In genomic region chr4:186191266-186192067, GRCh38 we compare ENCODE assay signal across 8 cellular contexts. TPM values are rescaled to one million over a fixed set of nuclear protein-coding genes. Genes with fewer than 3 reads are reported as not detected.
DNase-seq lines count a peak whose midpoint lies in the region; ATAC-seq and TF ChIP-seq lines count a peak whose summit lies in the region.

Gene CYP4V2, plus strand, starts transcription at chr4:186191567. Its CDS starts 257 bp downstream, at chr4:186191824.

- no peaks in the 10 kb centered on the region for H3K9me3 Mint-ChIP-seq in activated naive CD8-positive, alpha-beta T cell treated with anti-CD3 and anti-CD28 coated beads for 36 hours

- peak; percentile 88 for ATAC-seq in GM21515 (IDR thresholded peaks at IDR 0.05; ENCODE audit: unreplicated experiment)

- no peaks in the 10 kb centered on the region for H3K9me3 ChIP-seq in HUES64 (ENCODE audit: insufficient read depth, low read depth, low read length)
- no peaks in the 10 kb centered on the region for H3K9me3 ChIP-seq in cardiac muscle cell (ENCODE audit: low read depth)
- no peaks in the 10 kb centered on the region for H3K9me3 ChIP-seq in trophoblast cell (ENCODE audit: insufficient read depth, low read depth, low read length)
- H3K9me3 ChIP-seq in transverse colon, result no peaks in the 10 kb centered on the region

- no peak within 1 kb of the TSS for H2AK5ac ChIP-seq in trophoblast cell (ENCODE audit: low read length)

- peak within 1 kb of the TSS; percentile 97 for H2AFZ ChIP-seq in trophoblast cell (ENCODE audit: insufficient read depth, low read length, poor library complexity)

- H3K4me3 Mint-ChIP-seq in activated naive CD8-positive, alpha-beta T cell treated with anti-CD3 and anti-CD28 coated beads for 36 hours, result peak within 1 kb of the TSS; percentile 94

- H3K79me2 ChIP-seq in trophoblast cell (ENCODE audit: control insufficient read depth, insufficient read depth, low read length, poor library complexity), result peaks cover 3% of the 10 kb centered on the region

- H3K4me1 ChIP-seq in HUES64 (ENCODE audit: insufficient read depth, low read length) (peaks cover 22% of the 10 kb centered on the region), cardiac muscle cell (ENCODE audit: low read depth) (peaks cover 10% of the 10 kb centered on the region), trophoblast cell (ENCODE audit: control insufficient read depth in 1 of 2, insufficient read depth in 2 of 2, low read length in 2 of 2) (no peaks in the 10 kb centered on the region), transverse colon (peaks cover 11 to 37% (median 27%) of the 10 kb centered on the region in 4 donors)

- peak within 1 kb of the TSS; percentile 92 for H3K27ac Mint-ChIP-seq in activated naive CD8-positive, alpha-beta T cell treated with anti-CD3 and anti-CD28 coated beads for 36 hours

- peak within 1 kb of the TSS; percentile 86 for H3K4me2 ChIP-seq in trophoblast cell (ENCODE audit: low read length)

- H3K14ac ChIP-seq in trophoblast cell (ENCODE audit: low read length), result peak within 1 kb of the TSS; percentile 82

- H2BK5ac ChIP-seq in trophoblast cell (ENCODE audit: low read depth, low read length, poor library complexity), result peak within 1 kb of the TSS; percentile 1

- H3K9ac ChIP-seq in HUES64 (ENCODE audit: low read depth, low read length) (peak within 1 kb of the TSS; percentile 82), trophoblast cell (ENCODE audit: low read length) (peak within 1 kb of the TSS; percentile 71)

- H3K4ac ChIP-seq in trophoblast cell (ENCODE audit: low read depth, low read length), result peak within 1 kb of the TSS; percentile 24

- no peak within 1 kb of the TSS for H3K23ac ChIP-seq in trophoblast cell (ENCODE audit: low read length)

- TF ChIP-seq EP300 in transverse colon (IDR thresholded peaks at IDR 0.05; ENCODE audit: low read depth), result no peak

- H2BK120ac ChIP-seq in trophoblast cell (ENCODE audit: insufficient read depth, low read length, poor library complexity), result peak within 1 kb of the TSS; percentile 68

- H3K4me1 Mint-ChIP-seq in activated naive CD8-positive, alpha-beta T cell treated with anti-CD3 and anti-CD28 coated beads for 36 hours, result peaks cover 28% of the 10 kb centered on the region

- H3K4me3 ChIP-seq in HUES64 (ENCODE audit: low read length) (peak within 1 kb of the TSS; percentile 78), cardiac muscle cell (peak within 1 kb of the TSS; percentile 81), trophoblast cell (ENCODE audit: low read depth, low read length) (peak within 1 kb of the TSS; percentile 86), transverse colon (peak within 1 kb of the TSS; percentile 44 to 93 (median 68))

- H3K18ac ChIP-seq in trophoblast cell (ENCODE audit: low read length), result peak within 1 kb of the TSS; percentile 75

- H4K91ac ChIP-seq in trophoblast cell (ENCODE audit: low read depth, low read length), result peak within 1 kb of the TSS; percentile 67

- H3K27ac ChIP-seq in HUES64 (ENCODE audit: low read depth, low read length) (peak within 1 kb of the TSS; percentile 93), cardiac muscle cell (peak within 1 kb of the TSS; percentile 70), trophoblast cell (ENCODE audit: low read depth, low read length) (peak within 1 kb of the TSS; percentile 22), transverse colon (peak within 1 kb of the TSS; percentile 93 to 99 (median 96))

- TF ChIP-seq CTCF in cardiac muscle cell (IDR thresholded peaks at IDR 0.05; ENCODE audit: low read depth, low read length) (peak; percentile 21), transverse colon (IDR thresholded peaks at IDR 0.05) (peak in 1 of 5 experiments; percentile 41)

- intact Hi-C loops in transverse colon (cut with DNase I; ENCODE audit: low total_unique reads), result loop anchor here (5.0 kb wide), 1 partner anchor 44 kb away; no protein-coding TSS in a partner anchor

- DNase-seq in EH (ENCODE audit: low read depth) (peak; percentile 79), SKM-1 treated with dmso at 0.1 percent for 144 hours (lab: John Stamatoyannopoulos, UW; ENCODE audit: unreplicated experiment) (peak; percentile 84), cardiac muscle cell (ENCODE audit: low read depth in 1 of 2, low spot score in 1 of 2) (peak; percentile 80 to 86), trophoblast cell (peak; percentile 69 to 90), transverse colon (peak; percentile 92)
- peak; percentile 91 for DNase-seq in activated naive CD8-positive, alpha-beta T cell treated with anti-CD3 and anti-CD28 coated beads for 36 hours

- H3K36me3 ChIP-seq in HUES64 (ENCODE audit: insufficient read depth, low read length), result no peaks in the 10 kb centered on the region
- no peaks in the 10 kb centered on the region for H3K36me3 ChIP-seq in cardiac muscle cell
- H3K36me3 ChIP-seq in trophoblast cell (ENCODE audit: control insufficient read depth in 1 of 2, insufficient read depth in 2 of 2, low read length in 2 of 2), result no peaks in the 10 kb centered on the region
- H3K36me3 ChIP-seq in transverse colon, result no peaks in the 10 kb centered on the region

- WGBS in HUES64, result under 1% methylated on average over 100 of the region's 100 CpGs
- no CpG with 5 or more reads among the region's 100 CpGs for WGBS in trophoblast cell (ENCODE audit: extremely low coverage, insufficient coverage, insufficient read length)
- WGBS in transverse colon (ENCODE audit: low coverage in 1 of 2), 2 donors, result 0% methylated on average over 45 of the region's 100 CpGs; no CpG with 5 or more reads in 1 of the 2 donors

- peaks cover 10% of the 10 kb centered on the region for H3K79me1 ChIP-seq in trophoblast cell (ENCODE audit: low read length)

- H2BK12ac ChIP-seq in trophoblast cell (ENCODE audit: low read length), result no peak within 1 kb of the TSS

- no peaks in the 10 kb centered on the region for H3K27me3 ChIP-seq in HUES64 (ENCODE audit: insufficient read depth, low read length)
- no peaks in the 10 kb centered on the region for H3K27me3 ChIP-seq in cardiac muscle cell
- H3K27me3 ChIP-seq in trophoblast cell (ENCODE audit: insufficient read depth, low read length), result peaks cover 6% of the 10 kb centered on the region
- no peaks in the 10 kb centered on the region for H3K27me3 ChIP-seq in transverse colon

- in situ Hi-C loops in transverse colon (cut with MboI; ENCODE audit: low pct_ligation_motif_present in 1 of 4, low pct_unique_long_range_greater_than_20kb in 1 of 4, low sequenced_read_pairs in 3 of 4), result no loop called here

- peak; percentile 88 for TF ChIP-seq POLR2A in transverse colon (IDR thresholded peaks at IDR 0.05)

- H4K12ac ChIP-seq in trophoblast cell (ENCODE audit: low read depth, low read length), result peak within 1 kb of the TSS; percentile 83

- H3K27me3 Mint-ChIP-seq in activated naive CD8-positive, alpha-beta T cell treated with anti-CD3 and anti-CD28 coated beads for 36 hours, result no peaks in the 10 kb centered on the region

- peaks cover 15% of the 10 kb centered on the region for H3K36me3 Mint-ChIP-seq in activated naive CD8-positive, alpha-beta T cell treated with anti-CD3 and anti-CD28 coated beads for 36 hours

- H4K8ac ChIP-seq in trophoblast cell (ENCODE audit: low read depth, low read length), result peak within 1 kb of the TSS; percentile 79

RNA-seq across cellular contexts. Expression of gene CYP4V2, which starts in this region (rescaled TPM):
- polyA plus RNA-seq in HUES64 (2013, experiment 1 of 2), result 1.4 TPM
- polyA plus RNA-seq in HUES64 (2013, experiment 2 of 2), result 1.8 TPM
- 1 to 10 TPM; 6.2 to 6.9 TPM for total RNA-seq in activated naive CD8-positive, alpha-beta T cell treated with anti-CD3 and anti-CD28 coated beads for 36 hours
- total RNA-seq in cardiac muscle cell (4.8 and 7.3 TPM in 2 replicates), transverse colon (10 to 100 TPM; 44.0 to 83.8 (median 61.3) TPM)
- 5.9 and 7.2 TPM in 2 replicates for polyA plus RNA-seq in cardiac muscle cell
- 0.44 and 0.49 TPM in 2 replicates for polyA plus RNA-seq in trophoblast cell (2013)

Comparison
In these comparisons a context has a peak if more than half of its experiments do, and no peak if none do; other contexts are left out.
1. Peak in every context shown above with its lines: DNase-seq, ATAC-seq, H3K4me3 ChIP-seq and H3K27ac ChIP-seq.
2. H3K27ac ChIP-seq: peak in every context shown above with its lines; median percentile 96 in transverse colon; 93 in HUES64; 70 in cardiac muscle cell; 22 in trophoblast cell.